9 cellular contexts compared by ENCODE assay signal in genomic region chr17:20120835-20121234, GRCh38.
A peak's percentile ranks its signal among the peaks of the same experiment; 100 is the strongest.
DNase-seq lines count a peak whose midpoint lies in the region; ATAC-seq and TF ChIP-seq lines count a peak whose summit lies in the region.
"Had no signal": no experiment of that assay in that cellular context is flagged by ENCODE, and none has a peak within 500 bp of the region (broad histone marks: within the 10 kb centered on the region; RNA-seq: fewer than 3 reads in every experiment).

No MANE protein-coding gene starts in this region.

- H3K9me3 Mint-ChIP-seq in activated naive CD4-positive, alpha-beta T cell treated with anti-CD3 and anti-CD28 coated beads for 36 hours = no peaks in the 10 kb centered on the region
- H3K9me3 Mint-ChIP-seq in HFFc6 = no peaks in the 10 kb centered on the region

- DNase-seq in NCI-H1105 (lab: John Stamatoyannopoulos, UW) (peak; percentile 14), NCI-H82 treated with DMSO at 0.1 percent for 48 hours (lab: John Stamatoyannopoulos, UW; ENCODE audit: unreplicated experiment) (peak; percentile 82), foreskin melanocyte (peak; percentile 78), superior temporal gyrus (ENCODE audit: extremely low spot score) (peak; percentile 83), HFFc6 (no peak)
- DNase-seq in activated naive CD4-positive, alpha-beta T cell treated with anti-CD3 and anti-CD28 coated beads for 36 hours = no peak
- DNase-seq: cortex of kidney, gastrocnemius medialis had no signal

- H3K4me1 Mint-ChIP-seq in activated naive CD4-positive, alpha-beta T cell treated with anti-CD3 and anti-CD28 coated beads for 36 hours (ENCODE audit: low read depth) = no peaks in the 10 kb centered on the region
- peaks cover 19% of the 10 kb centered on the region for H3K4me1 Mint-ChIP-seq in HFFc6 (ENCODE audit: low read depth)

- no peaks in the 10 kb centered on the region for H3K27me3 Mint-ChIP-seq in activated naive CD4-positive, alpha-beta T cell treated with anti-CD3 and anti-CD28 coated beads for 36 hours (ENCODE audit: low read depth)
- peaks cover 9% of the 10 kb centered on the region for H3K27me3 Mint-ChIP-seq in HFFc6 (ENCODE audit: insufficient read depth)

- H3K36me3 Mint-ChIP-seq in activated naive CD4-positive, alpha-beta T cell treated with anti-CD3 and anti-CD28 coated beads for 36 hours (ENCODE audit: low read depth) = no peaks in the 10 kb centered on the region
- H3K36me3 Mint-ChIP-seq in HFFc6 (ENCODE audit: low read depth) = no peaks in the 10 kb centered on the region

- intact Hi-C loops in activated naive CD4-positive, alpha-beta T cell treated with anti-CD3 and anti-CD28 coated beads for 36 hours (cut with micrococcal nuclease) = loop anchor here (1.0 kb wide), 2 partner anchors 105 to 200 kb away; no protein-coding TSS in a partner anchor

- no peak overlapping the region for H3K4me3 Mint-ChIP-seq in activated naive CD4-positive, alpha-beta T cell treated with anti-CD3 and anti-CD28 coated beads for 36 hours
- H3K4me3 Mint-ChIP-seq in HFFc6 = no peak overlapping the region

- CTCF ChIA-PET in activated naive CD4-positive, alpha-beta T cell treated with anti-CD3 and anti-CD28 coated beads for 36 hours (lab: Charles Lee) = interaction anchor here (1.0 to 3.8 kb wide), 7 partner anchors 31 to 201 kb away, joined by 3 to 25 read pairs (median 5); no protein-coding TSS in a partner anchor

- TF ChIP-seq CTCF in HFFc6 (IDR thresholded peaks at IDR 0.05) = no peak

- no peak for ATAC-seq in HG03571 (IDR thresholded peaks at IDR 0.05; ENCODE audit: unreplicated experiment)

- no peak overlapping the region for H3K27ac Mint-ChIP-seq in activated naive CD4-positive, alpha-beta T cell treated with anti-CD3 and anti-CD28 coated beads for 36 hours
- no peak overlapping the region for H3K27ac Mint-ChIP-seq in HFFc6

Comparison
In these comparisons a context has a peak if more than half of its experiments do, and no peak if none do; other contexts are left out.
1. DNase-seq: peak in NCI-H1105 (single experiment), NCI-H82 treated with DMSO at 0.1 percent for 48 hours (single experiment), foreskin melanocyte (single experiment) and superior temporal gyrus (single experiment); none in activated naive CD4-positive, alpha-beta T cell treated with anti-CD3 and anti-CD28 coated beads for 36 hours (single experiment) and HFFc6 (single experiment).